Comparison of ENCODE assay signal across 1 cellular context in genomic region chr14:105093426-105094192, GRCh38.
TF ChIP-seq lines count a peak whose summit lies in the region.

No MANE protein-coding gene starts in this region.

TF ChIP-seq in HEK293, 187 proteins besides CTCF, POLR2A, EP300 and RAD21 (continued from another document):
- TF ChIP-seq PRDM10 (tag by site-specific recombination; IDR thresholded peaks at IDR 0.05), result peak; percentile 71
- peak; percentile 99 for TF ChIP-seq ZFHX2 (tag by site-specific recombination; conservative IDR thresholded peaks at IDR 0.05)
- TF ChIP-seq HOXC10 (CRISPR knock-in tag; IDR thresholded peaks at IDR 0.05), result no peak
- TF ChIP-seq ZNF510 (tag by site-specific recombination; IDR thresholded peaks at IDR 0.05; ENCODE audit: insufficient replicate concordance), result no peak
- peak; percentile 93 for TF ChIP-seq ZEB2 (tag by site-specific recombination; IDR thresholded peaks at IDR 0.05)
- no peak for TF ChIP-seq ZNF513 (tag by site-specific recombination; IDR thresholded peaks at IDR 0.05)
- TF ChIP-seq KLF8 (tag by site-specific recombination; IDR thresholded peaks at IDR 0.05), result peak; percentile 84
- TF ChIP-seq ZSCAN18 (tag by site-specific recombination; IDR thresholded peaks at IDR 0.05), result no peak
- TF ChIP-seq ZNF174 (tag by site-specific recombination; IDR thresholded peaks at IDR 0.05), result no peak
- TF ChIP-seq ZNF133 (tag by site-specific recombination; IDR thresholded peaks at IDR 0.05), result no peak
- no peak for TF ChIP-seq RBAK (tag by site-specific recombination; IDR thresholded peaks at IDR 0.05)
- TF ChIP-seq ATF2 (tag by site-specific recombination; IDR thresholded peaks at IDR 0.05; ENCODE audit: low read depth), result no peak
- TF ChIP-seq ZNF785 (tag by site-specific recombination; IDR thresholded peaks at IDR 0.05), result 0 out of 2 replicates have a peak, but pooled peaks have one; percentile 28
